Comparison of ENCODE assay signal across 8 cellular contexts in genomic region chr11:76234704-76235232, GRCh38. TPM values are rescaled to one million over a fixed set of nuclear protein-coding genes. Genes with fewer than 3 reads are reported as not detected.
A peak's percentile ranks its signal among the peaks of the same experiment; 100 is the strongest.
DNase-seq lines count a peak whose midpoint lies in the region; ATAC-seq and TF ChIP-seq lines count a peak whose summit lies in the region.

No MANE protein-coding gene starts in this region.

- H3K27ac ChIP-seq in left ventricle myocardium inferior (replicated peaks) = peak overlapping the region; percentile 92

- H3K36me3 ChIP-seq in BE2C (no peaks in the 10 kb centered on the region), left ventricle myocardium inferior (no peaks in the 10 kb centered on the region)

- H3K36me3 Mint-ChIP-seq in activated naive CD8-positive, alpha-beta T cell treated with anti-CD3 and anti-CD28 coated beads, Interleukin-2, amount 50 U/mL, for 24 hours (ENCODE audit: low read depth) = peaks cover 9% of the 10 kb centered on the region

- TF ChIP-seq CTCF in BE2C (IDR thresholded peaks at IDR 0.05; ENCODE audit: low read depth, low read length) = no peak
- no peak for TF ChIP-seq CTCF in GM20000 (IDR thresholded peaks at IDR 0.05; ENCODE audit: extremely low read depth, missing control alignments)
- TF ChIP-seq CTCF in left ventricle myocardium inferior (IDR thresholded peaks at IDR 0.05; ENCODE audit: borderline replicate concordance) = no peak

- H3K4me1 ChIP-seq in BE2C (peaks cover 17% of the 10 kb centered on the region), left ventricle myocardium inferior (peaks cover 32% of the 10 kb centered on the region)

- peak overlapping the region; percentile 94 for H3K27ac Mint-ChIP-seq in activated naive CD8-positive, alpha-beta T cell treated with anti-CD3 and anti-CD28 coated beads, Interleukin-2, amount 50 U/mL, for 24 hours

- peak; percentile 30 for ATAC-seq in activated naive CD8-positive, alpha-beta T cell treated with anti-CD3 and anti-CD28 coated beads, Interleukin-2, amount 50 U/mL, for 24 hours

- H3K4me3 Mint-ChIP-seq in activated naive CD8-positive, alpha-beta T cell treated with anti-CD3 and anti-CD28 coated beads, Interleukin-2, amount 50 U/mL, for 24 hours = peak overlapping the region; percentile 94

- H3K27me3 ChIP-seq in BE2C (no peaks in the 10 kb centered on the region), left ventricle myocardium inferior (ENCODE audit: low read depth) (no peaks in the 10 kb centered on the region)

- peaks cover 57% of the 10 kb centered on the region for H3K4me1 Mint-ChIP-seq in activated naive CD8-positive, alpha-beta T cell treated with anti-CD3 and anti-CD28 coated beads, Interleukin-2, amount 50 U/mL, for 24 hours

- H3K9me3 Mint-ChIP-seq in activated naive CD8-positive, alpha-beta T cell treated with anti-CD3 and anti-CD28 coated beads, Interleukin-2, amount 50 U/mL, for 24 hours = no peaks in the 10 kb centered on the region

- peak overlapping the region; percentile 87 for H3K4me3 ChIP-seq in BE2C (ENCODE audit: low read depth, low read length)
- peak overlapping the region; percentile 79 for H3K4me3 ChIP-seq in Jurkat, Clone E6-1 (ENCODE audit: low read length)
- H3K4me3 ChIP-seq in left ventricle myocardium inferior = peak overlapping the region; percentile 83

- peaks cover 9% of the 10 kb centered on the region for H3K27me3 Mint-ChIP-seq in activated naive CD8-positive, alpha-beta T cell treated with anti-CD3 and anti-CD28 coated beads, Interleukin-2, amount 50 U/mL, for 24 hours

- DNase-seq in BE2C = no peak
- DNase-seq in GM20000 (ENCODE audit: low spot score) = peak; percentile 47
- no peak for DNase-seq in Jurkat, Clone E6-1 (ENCODE audit: low read depth, low spot score)
- no peak for DNase-seq in activated naive CD8-positive, alpha-beta T cell treated with anti-CD3 and anti-CD28 coated beads, Interleukin-2, amount 50 U/mL, for 24 hours
- DNase-seq in left ventricle myocardium inferior = peak; percentile 47
- peak; percentile 8 for DNase-seq in pulmonary artery endothelial cell (ENCODE audit: low read depth, low spot score)
- DNase-seq in OCI-M1 (lab: John Stamatoyannopoulos, UW) = no peak
- no peak for DNase-seq in NCI-H2196 treated with DMSO at 0.1 percent for 48 hours (lab: John Stamatoyannopoulos, UW; ENCODE audit: unreplicated experiment)

- intact Hi-C loops in left ventricle myocardium inferior (cut with micrococcal nuclease) = no loop called here

- no peaks in the 10 kb centered on the region for H3K9me3 ChIP-seq in BE2C
- H3K9me3 ChIP-seq in left ventricle myocardium inferior (replicated peaks) = no peaks in the 10 kb centered on the region

RNA-seq across cellular contexts. Expression of gene WNT11, which starts 28.5 kb away (rescaled TPM):
- polyA plus RNA-seq in BE2C (2012; ENCODE audit: insufficient read depth, insufficient read length, low read depth) = 1.8 TPM
- not detected for polyA plus RNA-seq in Jurkat, Clone E6-1 (2012; ENCODE audit: insufficient read depth, insufficient read length)
- total RNA-seq in left ventricle myocardium inferior (22.7 TPM), pulmonary artery endothelial cell (not detected in 2 replicates)

Comparison
In these comparisons a context has a peak if more than half of its experiments do, and no peak if none do; other contexts are left out.
1. DNase-seq: peak in GM20000 (single experiment), left ventricle myocardium inferior (single experiment) and pulmonary artery endothelial cell (single experiment); none in BE2C (single experiment), Jurkat, Clone E6-1 (single experiment), activated naive CD8-positive, alpha-beta T cell treated with anti-CD3 and anti-CD28 coated beads, Interleukin-2, amount 50 U/mL, for 24 hours (single experiment), OCI-M1 (single experiment) and NCI-H2196 treated with DMSO at 0.1 percent for 48 hours (single experiment).
2. RNA of gene WNT11, which starts 28.5 kb away (total RNA-seq): 22.7 TPM in left ventricle myocardium inferior (single experiment); not detected in pulmonary artery endothelial cell; every median in the first group is over 10 times any median in the second.
3. Peak in every context shown above with its lines, with median percentiles within 50 percentile points of each other: H3K4me3 ChIP-seq.